In the genomic region with DNA sequence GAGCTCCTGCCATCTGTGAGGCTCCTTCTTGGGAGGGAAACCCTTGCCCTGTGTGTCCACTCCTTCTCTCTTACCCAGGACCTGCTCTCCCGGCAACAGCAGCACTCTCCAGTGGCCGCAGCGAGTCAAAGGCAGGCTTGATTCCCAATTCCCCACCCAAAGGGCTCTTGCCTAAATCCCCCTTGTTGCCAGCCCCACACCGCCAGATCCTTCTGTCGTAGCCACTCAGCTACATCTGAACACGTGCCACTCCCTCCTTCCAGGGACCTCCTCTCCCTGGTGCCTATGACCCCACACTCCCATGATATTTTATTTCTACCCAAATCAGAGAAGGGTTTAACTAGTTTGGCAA, we compare ENCODE assay signal across 15 cellular contexts. TPM values are rescaled to one million over a fixed set of nuclear protein-coding genes. Genes with fewer than 3 reads are reported as not detected.
DNase-seq lines count a peak whose midpoint lies in the region; ATAC-seq, FAIRE-seq and TF ChIP-seq lines count a peak whose summit lies in the region.
"Had no signal": no experiment of that assay in that cellular context is flagged by ENCODE, and none has a peak within 500 bp of the region (broad histone marks: within the 10 kb centered on the region; RNA-seq: fewer than 3 reads in every experiment).

No MANE protein-coding gene starts in this region.

- no peak for TF ChIP-seq RAD21 in K562 (CRISPR knock-in tag; conservative IDR thresholded peaks at IDR 0.05 in 1 of 2, IDR thresholded peaks at IDR 0.05 in 1 of 2)

- H3K4me3 ChIP-seq in heart right ventricle = no peak overlapping the region
- no peak overlapping the region for H3K4me3 ChIP-seq in K562
- no peak overlapping the region for H3K4me3 ChIP-seq in tibial artery
- H3K4me3 ChIP-seq in naive thymus-derived CD4-positive, alpha-beta T cell (ENCODE audit: low read length) = no peak overlapping the region

- FAIRE-seq in K562 (lab: Jason Lieb, UNC) = no peak
- FAIRE-seq: endothelial cell of umbilical vein, GM19239 had no signal

- H3K9me3 ChIP-seq in heart right ventricle (no peaks in the 10 kb centered on the region), K562 (replicated peaks; ENCODE audit: control insufficient read depth, insufficient read depth, low read depth, low read length) (no peaks in the 10 kb centered on the region), tibial artery (no peaks in the 10 kb centered on the region)
- no peaks in the 10 kb centered on the region for H3K9me3 ChIP-seq in naive thymus-derived CD4-positive, alpha-beta T cell (ENCODE audit: control insufficient read depth in 2 of 3, low read length in 3 of 3)

- H3K36me3 Mint-ChIP-seq in naive B cell = peaks cover 17 to 24% of the 10 kb centered on the region in 2 donors
- peaks cover 0 to 17% (median 0%) of the 10 kb centered on the region in 5 donors for H3K36me3 Mint-ChIP-seq in naive thymus-derived CD4-positive, alpha-beta T cell

- BruUV-seq in K562 (replicated peaks; lab: Mats Ljungman, UMichigan) = no TSS peak

- no peak for ATAC-seq in heart right ventricle
- no peak for ATAC-seq in Right ventricle myocardium inferior
- ATAC-seq in K562 = no peak; the same call in 2 of the 3 replicates
- ATAC-seq in naive B cell (ENCODE audit: low read depth in 2 of 2) = no peak
- no peak for ATAC-seq in GM19324 (IDR thresholded peaks at IDR 0.05; ENCODE audit: low FRiP score, unreplicated experiment)
- no peak for ATAC-seq in naive thymus-derived CD4-positive, alpha-beta T cell
- ATAC-seq: activated CD8-positive, alpha-beta T cell treated with anti-CD3 and anti-CD28 coated beads, Interleukin-2, amount 10 ng/mL, durations not matched to agents 7 days and 5 days had no signal

- no peak for TF ChIP-seq POLR2A in K562 (conservative IDR thresholded peaks at IDR 0.05)

- H3K27me3 Mint-ChIP-seq in naive B cell = no peaks in the 10 kb centered on the region
- H3K27me3 Mint-ChIP-seq in naive thymus-derived CD4-positive, alpha-beta T cell = no peaks in the 10 kb centered on the region

- 0 out of 2 replicates have a peak, but pooled peaks cover 2% of the 10 kb centered on the region for H4K20me1 ChIP-seq in K562 (replicated peaks; ENCODE audit: control insufficient read depth, insufficient read depth, low read length)

- H3K4me1 Mint-ChIP-seq in naive B cell = peaks cover 44 to 61% (median 58%) of the 10 kb centered on the region in 3 donors
- peaks cover 19 to 36% (median 32%) of the 10 kb centered on the region in 7 donors for H3K4me1 Mint-ChIP-seq in naive thymus-derived CD4-positive, alpha-beta T cell

- H3K9me1 ChIP-seq in K562 (ENCODE audit: control insufficient read depth, insufficient read depth, low read length) = no peaks in the 10 kb centered on the region

- in situ Hi-C loops in K562 (cut with MboI) = no loop called here

- CTCF ChIA-PET in K562 (lab: Yijun Ruan, JAX; ENCODE audit: low intra/inter-chr PET ratio) = no interaction called here
- CTCF ChIA-PET in naive thymus-derived CD4-positive, alpha-beta T cell (lab: Charles Lee) = interaction anchor here (0.6 to 2.3 kb wide), 3 partner anchors 14 to 156 kb away, joined by 3 to 7 read pairs (median 6); no protein-coding TSS in a partner anchor

- H3K9ac ChIP-seq in K562 (ENCODE audit: insufficient read depth in 1 of 2, low read depth in 2 of 2, low read length in 2 of 2) = no peak overlapping the region

- no peak for TF ChIP-seq EP300 in K562 (IDR thresholded peaks at IDR 0.05; ENCODE audit: low read length)

- H3K36me3 ChIP-seq in heart right ventricle (peaks cover 0 to 89% (median 20%) of the 10 kb centered on the region in 9 donors), K562 (ENCODE audit: control insufficient read depth, insufficient read depth, low read length) (peaks cover 92% of the 10 kb centered on the region), tibial artery (peaks cover 52 to 60% (median 56%) of the 10 kb centered on the region in 3 donors)
- H3K36me3 ChIP-seq in naive thymus-derived CD4-positive, alpha-beta T cell (ENCODE audit: control insufficient read depth in 2 of 3, insufficient read depth in 3 of 3, low read length in 3 of 3) = no peaks in the 10 kb centered on the region

- no peaks in the 10 kb centered on the region for H3K27me3 ChIP-seq in heart right ventricle
- no peaks in the 10 kb centered on the region for H3K27me3 ChIP-seq in K562 (ENCODE audit: control insufficient read depth in 2 of 2, insufficient read depth in 2 of 2, low read length in 2 of 2)
- H3K27me3 ChIP-seq in tibial artery = no peaks in the 10 kb centered on the region
- H3K27me3 ChIP-seq in naive thymus-derived CD4-positive, alpha-beta T cell (ENCODE audit: control insufficient read depth in 2 of 2, insufficient read depth in 2 of 2, low read length in 2 of 2) = no peaks in the 10 kb centered on the region

- H3K4me1 ChIP-seq in heart right ventricle (peaks cover 5 to 87% (median 48%) of the 10 kb centered on the region in 9 donors), K562 (replicated peaks in 1 of 2; ENCODE audit: control insufficient read depth in 2 of 2, insufficient read depth in 2 of 2, low read length in 2 of 2) (no peaks in the 10 kb centered on the region), tibial artery (peaks cover 0 to 49% (median 30%) of the 10 kb centered on the region in 4 donors)
- peaks cover 0 to 27% of the 10 kb centered on the region in 2 donors for H3K4me1 ChIP-seq in naive thymus-derived CD4-positive, alpha-beta T cell (ENCODE audit: control insufficient read depth in 2 of 2, insufficient read depth in 2 of 2, low read length in 2 of 2)

- no peak for DNase-seq in heart right ventricle
- no peak for DNase-seq in Right ventricle myocardium inferior (ENCODE audit: missing footprints)
- no peak for DNase-seq in K562 (ENCODE audit: extremely low read depth in 1 of 4, low spot score in 3 of 4)
- no peak for DNase-seq in naive B cell
- DNase-seq in tibial artery = no peak
- DNase-seq in stimulated activated CD4-positive, alpha-beta T cell treated with anti-CD3 and anti-CD28 coated beads, Interleukin-15, amount 100 ng/mL, for 24 hours = no peak
- no peak for DNase-seq in naive thymus-derived CD4-positive, alpha-beta T cell
- DNase-seq: activated CD8-positive, alpha-beta T cell treated with anti-CD3 and anti-CD28 coated beads, Interleukin-2, amount 10 ng/mL, durations not matched to agents 7 days and 5 days; activated gamma-delta T cell; islet precursor cell had no signal

- TF ChIP-seq CTCF in heart right ventricle (IDR thresholded peaks at IDR 0.05) = no peak
- TF ChIP-seq CTCF in K562 (IDR thresholded peaks at IDR 0.05 in 2 of 3, conservative IDR thresholded peaks at IDR 0.05 in 1 of 3; ENCODE audit: insufficient read depth in 2 of 3, low read depth in 1 of 3, low read length in 3 of 3) = no peak
- no peak for TF ChIP-seq CTCF in tibial artery (IDR thresholded peaks at IDR 0.05)

- POLR2A ChIA-PET in K562 (lab: Yijun Ruan, JAX) = no interaction called here
- POLR2A ChIA-PET in naive thymus-derived CD4-positive, alpha-beta T cell (lab: Charles Lee) = interaction anchor here (1.3 to 3.7 kb wide), 2 partner anchors 20 to 85 kb away, joined by 4 to 19 read pairs; partner anchors contain the start of genes ISCU and SART3

- H3K27ac Mint-ChIP-seq in naive B cell = peak overlapping the region in 4 of 6 donors; percentile 91 to 99 (median 95)
- H3K27ac Mint-ChIP-seq in naive thymus-derived CD4-positive, alpha-beta T cell = peak overlapping the region in 4 of 9 donors; percentile 71 to 95 (median 79)

- H3K4me2 ChIP-seq in K562 (ENCODE audit: insufficient read depth, low read length) = no peak overlapping the region

- H3K4me3 Mint-ChIP-seq in naive B cell = no peak overlapping the region
- peak overlapping the region in 1 of 10 donors; percentile 12 for H3K4me3 Mint-ChIP-seq in naive thymus-derived CD4-positive, alpha-beta T cell
- H3K4me3 Mint-ChIP-seq: activated CD8-positive, alpha-beta T cell treated with anti-CD3 and anti-CD28 coated beads, Interleukin-2, amount 10 ng/mL, durations not matched to agents 7 days and 5 days had no signal

- H3K27ac ChIP-seq in heart right ventricle (peak overlapping the region in 6 of 10 donors; percentile 9 to 79 (median 18)), K562 (ENCODE audit: extremely low read depth, low read depth, low read length) (no peak overlapping the region), tibial artery (peak overlapping the region; percentile 26 to 56)
- no peak overlapping the region for H3K27ac ChIP-seq in naive thymus-derived CD4-positive, alpha-beta T cell (ENCODE audit: low read depth, low read length)

- intact Hi-C loops in heart right ventricle (cut with DNase I) (no loop called here), Right ventricle myocardium inferior (cut with DNase I) (loop anchor here (10.0 kb wide), 1 partner anchor 447 kb away; the partner anchor contains the start of genes ALKBH2 and UNG), K562 (cut with micrococcal nuclease) (no loop called here), tibial artery (cut with DNase I; ENCODE audit: low total_unique reads) (no loop called here)
- intact Hi-C loops in naive thymus-derived CD4-positive, alpha-beta T cell (cut with micrococcal nuclease) = loop anchor here in 1 of 2 donors (1.0 kb wide), 3 partner anchors 30 to 85 kb away; no protein-coding TSS in a partner anchor

- no peaks in the 10 kb centered on the region for H3K79me2 ChIP-seq in K562 (ENCODE audit: control insufficient read depth, insufficient read depth, low read length)

- 88 to 91% methylated on average over 6 of the region's 6 CpGs for whole genome bisulfite sequencing in heart right ventricle, 2 donors
- 92% methylated on average over 6 of the region's 6 CpGs for WGBS in K562 (ENCODE audit: insufficient coverage, low coverage, missing lambda C conversion rate)

- H3K9me3 Mint-ChIP-seq in naive B cell = no peaks in the 10 kb centered on the region
- no peaks in the 10 kb centered on the region for H3K9me3 Mint-ChIP-seq in naive thymus-derived CD4-positive, alpha-beta T cell

- H2AFZ ChIP-seq in K562 (ENCODE audit: low read depth, low read length) = no peak overlapping the region

RNA-seq across cellular contexts. Expression of gene SELPLG, which starts 14.2 kb away (rescaled TPM):
- total RNA-seq in heart right ventricle (10 to 100 TPM in 1 of 10 donors, 1 to 10 TPM in 9; 1.5 to 17.6 (median 2.4) TPM), Right ventricle myocardium inferior (4.9 TPM), K562 (2014; rRNA removed) (1.7 and 3.4 TPM in 2 replicates), K562 (2014; rRNA removed; fragmentation: Illumina TruSeq; extraction: Trizol) (0.54 and 0.76 TPM in 2 replicates), K562 (2015; rRNA removed; fragmentation: Illumina TruSeq; extraction: Trizol) (10.2 TPM in 2 replicates), K562 (2021) (2.2 and 2.5 TPM in 2 replicates)
- polyA plus RNA-seq in heart right ventricle (1 to 10 TPM in 1 of 2 donors, under 1 TPM in 1; 0.88 to 3.9 TPM), K562 (2011; rRNA removed) (1.4 and 1.6 TPM in 2 replicates), K562 (2014; fragmentation: Illumina TruSeq; extraction: Trizol) (3.3 and 3.9 TPM in 2 replicates), K562 (2014; fragmentation: Nextera tagmentation; extraction: Ambion mirVana) (under 1 TPM; 0.22 to 0.34 TPM), K562 (2014; rRNA removed) (1.2 and 2.8 TPM in 2 replicates), naive B cell (ENCODE audit: low read depth in 6 of 6) (10 to 100 TPM; 28.4 to 56.4 (median 36.0) TPM)
- 0.35 and 0.79 TPM in 2 replicates for total RNA-seq in K562 (2011; cell fraction: chromatin; rRNA removed; ENCODE audit: low replicate concordance)
- total RNA-seq in K562 (2011; cell fraction: nucleolus; rRNA removed) = 1.1 and 1.5 TPM in 2 replicates
- 0.59 and 0.69 TPM in 2 replicates for total RNA-seq in K562 (2011; cell fraction: nucleoplasm; rRNA removed)
- polyA plus RNA-seq in K562 (2011; cell fraction: cytosol; rRNA removed) = 1.9 and 6.8 TPM in 2 replicates
- 0.60 and 0.92 TPM in 2 replicates for polyA plus RNA-seq in K562 (2011; cell fraction: nucleus; rRNA removed)
- 9.4 and 9.9 TPM in 2 replicates for polyA plus RNA-seq in K562 (2012)
- 0.48 and 1.1 TPM in 2 replicates for polyA minus RNA-seq in K562 (2011; rRNA and poly(A)+ RNA removed)
- polyA minus RNA-seq in K562 (2011; cell fraction: cytosol; rRNA and poly(A)+ RNA removed) = 0.91 and 0.95 TPM in 2 replicates
- polyA minus RNA-seq in K562 (2011; cell fraction: nucleus; rRNA and poly(A)+ RNA removed) = 0.27 and 0.44 TPM in 2 replicates
- 100 to 1,000 TPM in 4 of 5 experiments, 10 to 100 TPM in 1; 54.3 to 217 (median 154) TPM for total RNA-seq in naive thymus-derived CD4-positive, alpha-beta T cell
- 100 to 1,000 TPM; 530 to 831 TPM for polyA plus RNA-seq in naive thymus-derived CD4-positive, alpha-beta T cell

RNA-seq across cellular contexts. Expression of gene TMEM119, which starts 50.0 kb away (rescaled TPM):
- 1 to 10 TPM in 8 of 10 donors, under 1 TPM in 2; 0.57 to 6.9 (median 2.0) TPM for total RNA-seq in heart right ventricle
- 1 to 10 TPM; 1.0 to 2.2 TPM for polyA plus RNA-seq in heart right ventricle
- 1.3 TPM for total RNA-seq in Right ventricle myocardium inferior
- total RNA-seq in K562 (2011; cell fraction: chromatin; rRNA removed; ENCODE audit: low replicate concordance) = not detected in 2 replicates
- not detected in 2 replicates for total RNA-seq in K562 (2011; cell fraction: nucleolus; rRNA removed)
- not detected in 2 replicates for total RNA-seq in K562 (2011; cell fraction: nucleoplasm; rRNA removed)
- total RNA-seq in K562 (2014; rRNA removed) = not detected in 2 replicates
- total RNA-seq in K562 (2014; rRNA removed; fragmentation: Illumina TruSeq; extraction: Trizol) = not detected in 2 replicates
- not detected in 2 replicates for total RNA-seq in K562 (2015; rRNA removed; fragmentation: Illumina TruSeq; extraction: Trizol)
- 0.18 TPM in 1 of 2 replicates, not detected in the other for total RNA-seq in K562 (2021)
- polyA plus RNA-seq in K562 (2011; rRNA removed) = not detected in 2 replicates
- 0.01 TPM in 1 of 2 replicates, not detected in the other for polyA plus RNA-seq in K562 (2011; cell fraction: cytosol; rRNA removed)
- not detected in 2 replicates for polyA plus RNA-seq in K562 (2011; cell fraction: nucleus; rRNA removed)
- polyA plus RNA-seq in K562 (2012) = 0.11 TPM in 1 of 2 replicates, not detected in the other
- polyA plus RNA-seq in K562 (2014; fragmentation: Illumina TruSeq; extraction: Trizol) = not detected in 2 replicates
- not detected for polyA plus RNA-seq in K562 (2014; fragmentation: Nextera tagmentation; extraction: Ambion mirVana)
- polyA plus RNA-seq in K562 (2014; rRNA removed) = not detected in 2 replicates
- polyA minus RNA-seq in K562 (2011; rRNA and poly(A)+ RNA removed) = not detected in 2 replicates
- not detected in 2 replicates for polyA minus RNA-seq in K562 (2011; cell fraction: cytosol; rRNA and poly(A)+ RNA removed)
- not detected in 2 replicates for polyA minus RNA-seq in K562 (2011; cell fraction: nucleus; rRNA and poly(A)+ RNA removed)
- not detected for polyA plus RNA-seq in naive B cell (ENCODE audit: low read depth in 6 of 6)
- 1 to 10 TPM in 2 of 5 experiments, under 1 TPM in 2, not detected in 1; 0.27 to 1.6 (median 0.81) TPM for total RNA-seq in naive thymus-derived CD4-positive, alpha-beta T cell
- under 1 TPM; 0.13 to 0.59 TPM for polyA plus RNA-seq in naive thymus-derived CD4-positive, alpha-beta T cell
- total RNA-seq: activated CD8-positive, alpha-beta T cell treated with anti-CD3 and anti-CD28 coated beads, Interleukin-2, amount 10 ng/mL, durations not matched to agents 7 days and 5 days; endothelial cell of umbilical vein; pulmonary artery endothelial cell; SK-MEL-5 had no signal
- polyA plus RNA-seq: endothelial cell of umbilical vein had no signal

Comparison
In these comparisons a context has a peak if more than half of its experiments do, and no peak if none do; other contexts are left out.
1. H3K27ac ChIP-seq: peak in heart right ventricle (6 of 10) and tibial artery (2 of 2); none in K562 (single experiment) and naive thymus-derived CD4-positive, alpha-beta T cell (single experiment).